ENCODE assay signal across 9 cellular contexts in the genomic region with DNA sequence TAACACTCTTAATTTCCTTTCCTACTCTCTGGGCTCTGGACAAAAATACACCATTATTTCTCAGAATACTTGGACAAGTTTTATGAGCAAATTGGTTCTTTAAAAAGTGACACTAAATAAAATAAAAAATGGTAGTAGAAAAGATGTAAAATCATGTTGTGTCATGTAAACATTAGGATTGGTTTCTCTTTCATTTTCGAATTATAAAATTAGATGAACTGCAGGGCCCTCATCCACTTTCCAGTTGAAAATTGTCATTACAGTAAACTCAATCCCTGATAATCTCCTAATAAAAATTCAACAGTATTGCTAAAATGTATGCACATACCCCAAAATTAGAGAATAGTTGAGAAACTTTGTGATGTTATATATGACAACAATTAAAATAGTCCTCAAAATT.
A peak's percentile ranks its signal among the peaks of the same experiment; 100 is the strongest.
DNase-seq lines count a peak whose midpoint lies in the region; ATAC-seq and TF ChIP-seq lines count a peak whose summit lies in the region.
"Had no signal": no experiment of that assay in that cellular context is flagged by ENCODE, and none has a peak within 500 bp of the region (broad histone marks: within the 10 kb centered on the region; RNA-seq: fewer than 3 reads in every experiment).

No MANE protein-coding gene starts in this region.

- no peaks in the 10 kb centered on the region for H3K9me3 Mint-ChIP-seq in activated T-helper 17 cell treated with anti-CD3 and anti-CD28 coated beads, Interleukin-2, amount 50 U/mL, for 72 hours

- H3K36me3 Mint-ChIP-seq in activated T-helper 17 cell treated with anti-CD3 and anti-CD28 coated beads, Interleukin-2, amount 50 U/mL, for 72 hours (ENCODE audit: low read depth): no peaks in the 10 kb centered on the region

- ATAC-seq in activated T-helper 17 cell treated with anti-CD3 and anti-CD28 coated beads, Interleukin-2, amount 50 U/mL, for 72 hours (replicated peaks): no peak
- ATAC-seq in left lung: no peak
- no peak for ATAC-seq in GM19463 (IDR thresholded peaks at IDR 0.05; ENCODE audit: unreplicated experiment)

- peak; percentile 28 for DNase-seq in ACHN
- no peak for DNase-seq in GM23248
- no peak for DNase-seq in left lung
- DNase-seq in stimulated activated CD4-positive, alpha-beta T cell treated with anti-CD3 and anti-CD28 coated beads, Interleukin-4, amount 100 ng/mL, for 1 hour: no peak
- DNase-seq in uterus: no peak
- no peak for DNase-seq in HuH-7.5 (ENCODE audit: low spot score)
- DNase-seq: NCI-H187 had no signal

- H3K79me2 ChIP-seq in GM23248 (ENCODE audit: insufficient read depth): no peaks in the 10 kb centered on the region

- H3K27ac ChIP-seq in GM23248 (no peak overlapping the region), left lung (peak overlapping the region; percentile 23 to 46), uterus (peak overlapping the region in 1 of 2 donors; percentile 53)

- WGBS in GM23248 (ENCODE audit: low coverage in 1 of 2, low lambda C conversion rate in 2 of 2, missing lambda C conversion rate in 2 of 2), 2 experiments: 94 to 98% methylated on average over 1 of the region's 1 CpG

- no peak for TF ChIP-seq POLR2A in uterus (IDR thresholded peaks at IDR 0.05)

- H3K9me2 ChIP-seq in GM23248 (ENCODE audit: insufficient read depth): no peaks in the 10 kb centered on the region

- H2AFZ ChIP-seq in GM23248: peak overlapping the region; percentile 72

- no peaks in the 10 kb centered on the region for H4K20me1 ChIP-seq in GM23248 (ENCODE audit: insufficient read depth)

- H3K9me3 ChIP-seq in GM23248 (ENCODE audit: low read depth) (no peaks in the 10 kb centered on the region), left lung (no peaks in the 10 kb centered on the region), uterus (no peaks in the 10 kb centered on the region)

- no peak for TF ChIP-seq CTCF in left lung (IDR thresholded peaks at IDR 0.05)
- no peak for TF ChIP-seq CTCF in uterus (IDR thresholded peaks at IDR 0.05)

- H3K4me3 ChIP-seq in GM23248 (peak overlapping the region; percentile 38), left lung (no peak overlapping the region), uterus (no peak overlapping the region)

- H3K4me3 Mint-ChIP-seq in activated T-helper 17 cell treated with anti-CD3 and anti-CD28 coated beads, Interleukin-2, amount 50 U/mL, for 72 hours: peak overlapping the region; percentile 61

- H3K27me3 Mint-ChIP-seq in activated T-helper 17 cell treated with anti-CD3 and anti-CD28 coated beads, Interleukin-2, amount 50 U/mL, for 72 hours: no peaks in the 10 kb centered on the region

- intact Hi-C loops in left lung (cut with DNase I): no loop called here
- intact Hi-C loops in uterus (cut with DNase I; ENCODE audit: low total_unique reads): loop anchor here (10.0 kb wide), 1 partner anchor 161 kb away; no protein-coding TSS in a partner anchor

- peak overlapping the region; percentile 67 for H3K27ac Mint-ChIP-seq in activated T-helper 17 cell treated with anti-CD3 and anti-CD28 coated beads, Interleukin-2, amount 50 U/mL, for 72 hours

- H3K36me3 ChIP-seq in GM23248 (ENCODE audit: low read depth) (no peaks in the 10 kb centered on the region), left lung (no peaks in the 10 kb centered on the region), uterus (no peaks in the 10 kb centered on the region)

- H3K4me2 ChIP-seq in GM23248 (ENCODE audit: unreplicated experiment): peak overlapping the region; percentile 38

- no peaks in the 10 kb centered on the region for H3F3A ChIP-seq in GM23248 (ENCODE audit: insufficient read depth)

- H3K27me3 ChIP-seq in GM23248 (replicated peaks; ENCODE audit: insufficient read depth) (no peaks in the 10 kb centered on the region), left lung (no peaks in the 10 kb centered on the region), uterus (no peaks in the 10 kb centered on the region)

- no peaks in the 10 kb centered on the region for H3K4me1 Mint-ChIP-seq in activated T-helper 17 cell treated with anti-CD3 and anti-CD28 coated beads, Interleukin-2, amount 50 U/mL, for 72 hours

- H3K4me1 ChIP-seq in GM23248 (ENCODE audit: insufficient read depth) (peaks cover 11% of the 10 kb centered on the region), left lung (peaks cover 0 to 15% of the 10 kb centered on the region in 2 donors), uterus (no peaks in the 10 kb centered on the region)

- in situ Hi-C loops in ACHN (cut with HindIII; ENCODE audit: low pct_ligation_motif_present, low pct_unique_long_range_greater_than_20kb, low sequenced_read_pairs) (no loop called here), GM23248 (cut with MboI) (no loop called here)

- peak overlapping the region; percentile 24 for H3K9ac ChIP-seq in GM23248
